In the genomic region with DNA sequence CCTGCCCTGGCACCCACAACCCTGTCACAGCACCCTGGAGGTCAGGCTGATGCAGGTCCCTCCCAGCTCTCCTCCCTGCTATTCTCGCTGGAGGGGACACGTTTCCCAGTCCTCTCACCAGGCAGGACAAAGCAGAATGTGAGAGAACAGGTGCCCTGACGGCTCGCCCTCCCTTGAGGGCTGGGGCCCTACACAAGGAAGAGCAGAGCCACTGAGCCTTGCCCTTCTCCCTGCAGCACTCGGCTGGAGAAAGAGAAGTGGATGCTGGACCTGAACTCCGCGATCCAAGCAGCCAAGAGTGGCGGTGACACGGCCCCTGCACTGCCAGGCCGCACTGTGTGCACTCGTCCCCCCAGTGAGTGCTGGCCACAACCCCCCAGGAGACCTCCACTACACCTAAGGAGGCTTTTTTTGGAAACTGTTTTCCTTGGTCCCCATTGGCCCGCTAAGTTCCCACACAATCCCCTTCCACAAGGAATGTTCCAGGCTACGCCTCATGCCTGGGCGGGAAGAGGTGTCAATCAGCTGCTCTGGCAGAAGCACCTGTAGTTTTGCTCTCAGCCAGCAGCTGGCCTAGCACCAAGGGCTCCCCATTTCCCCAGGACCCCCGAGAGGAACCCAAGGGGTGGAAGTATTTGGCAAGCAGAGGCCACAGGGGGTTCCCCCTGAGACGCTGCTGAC, we compare ENCODE assay signal across 1 cellular context.
TF ChIP-seq lines count a peak whose summit lies in the region.

No MANE protein-coding gene starts in this region.

TF ChIP-seq in IMR-90, 13 proteins besides CTCF, POLR2A, EP300 and RAD21:
- TF ChIP-seq MXI1 (IDR thresholded peaks at IDR 0.05; ENCODE audit: borderline replicate concordance, low read depth, low read length) (no peak), BHLHE40 (IDR thresholded peaks at IDR 0.05; ENCODE audit: low read depth, low read length) (no peak), SMC3 (IDR thresholded peaks at IDR 0.05; ENCODE audit: low read depth, low read length) (no peak), MAFK (IDR thresholded peaks at IDR 0.05; ENCODE audit: low read depth, low read length) (no peak), RCOR1 (IDR thresholded peaks at IDR 0.05; ENCODE audit: insufficient replicate concordance, low read length) (no peak), CHD1 (IDR thresholded peaks at IDR 0.05; ENCODE audit: low read depth, low read length) (no peak), FOS (IDR thresholded peaks at IDR 0.05; ENCODE audit: low read depth, low read length) (no peak), RFX5 (IDR thresholded peaks at IDR 0.05; ENCODE audit: low read depth, low read length) (no peak)
- TF ChIP-seq, protein P1, sequence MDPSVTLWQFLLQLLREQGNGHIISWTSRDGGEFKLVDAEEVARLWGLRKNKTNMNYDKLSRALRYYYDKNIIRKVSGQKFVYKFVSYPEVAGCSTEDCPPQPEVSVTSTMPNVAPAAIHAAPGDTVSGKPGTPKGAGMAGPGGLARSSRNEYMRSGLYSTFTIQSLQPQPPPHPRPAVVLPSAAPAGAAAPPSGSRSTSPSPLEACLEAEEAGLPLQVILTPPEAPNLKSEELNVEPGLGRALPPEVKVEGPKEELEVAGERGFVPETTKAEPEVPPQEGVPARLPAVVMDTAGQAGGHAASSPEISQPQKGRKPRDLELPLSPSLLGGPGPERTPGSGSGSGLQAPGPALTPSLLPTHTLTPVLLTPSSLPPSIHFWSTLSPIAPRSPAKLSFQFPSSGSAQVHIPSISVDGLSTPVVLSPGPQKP (IDR thresholded peaks at IDR 0.05; ENCODE audit: borderline replicate concordance, low read depth, low read length) = no peak
- TF ChIP-seq, protein P2, sequence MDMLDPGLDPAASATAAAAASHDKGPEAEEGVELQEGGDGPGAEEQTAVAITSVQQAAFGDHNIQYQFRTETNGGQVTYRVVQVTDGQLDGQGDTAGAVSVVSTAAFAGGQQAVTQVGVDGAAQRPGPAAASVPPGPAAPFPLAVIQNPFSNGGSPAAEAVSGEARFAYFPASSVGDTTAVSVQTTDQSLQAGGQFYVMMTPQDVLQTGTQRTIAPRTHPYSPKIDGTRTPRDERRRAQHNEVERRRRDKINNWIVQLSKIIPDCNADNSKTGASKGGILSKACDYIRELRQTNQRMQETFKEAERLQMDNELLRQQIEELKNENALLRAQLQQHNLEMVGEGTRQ (IDR thresholded peaks at IDR 0.05; ENCODE audit: low read depth, low read length) = no peak
